Comparison of ENCODE assay signal across 9 cellular contexts in the genomic region with DNA sequence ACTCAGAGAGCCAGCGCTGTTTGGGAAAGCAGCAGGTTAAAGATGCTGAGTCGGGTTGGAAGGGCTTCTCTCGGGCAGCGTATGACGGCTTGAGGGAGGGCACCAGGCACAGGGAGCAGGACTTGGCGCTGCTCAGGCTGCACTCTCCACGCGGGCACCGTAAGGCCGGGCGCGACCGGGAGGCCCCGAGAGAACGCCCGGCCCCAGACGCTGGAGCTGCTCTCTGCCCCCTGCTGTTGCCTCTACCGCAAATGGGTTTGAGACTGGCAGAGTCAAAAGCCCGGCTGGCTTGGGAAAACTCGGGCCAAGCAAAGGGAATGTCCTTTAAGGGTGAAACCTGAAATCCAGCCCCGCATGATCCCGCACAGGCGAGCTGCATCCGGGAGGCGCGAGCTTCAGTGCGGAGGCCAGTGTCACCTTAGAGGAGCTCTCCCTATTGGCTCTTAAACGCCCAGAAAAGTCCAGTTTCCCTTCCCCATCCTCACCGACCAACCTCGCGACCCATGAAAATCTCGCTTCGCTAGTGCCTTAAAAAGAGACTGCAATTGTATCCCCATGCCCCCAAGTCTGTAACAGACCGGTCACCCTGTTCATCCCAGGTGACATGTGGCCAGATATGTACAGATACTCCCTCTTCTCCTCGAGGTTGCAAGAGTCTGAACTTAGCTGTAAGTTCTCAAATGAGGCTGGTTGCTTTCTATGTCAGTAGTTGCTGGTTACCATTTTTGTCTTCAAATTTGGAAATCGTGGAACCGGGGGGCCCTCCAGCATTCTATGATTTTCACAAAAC. TPM values are rescaled to one million over a fixed set of nuclear protein-coding genes. Genes with fewer than 3 reads are reported as not detected.
A peak's percentile ranks its signal among the peaks of the same experiment; 100 is the strongest.
DNase-seq lines count a peak whose midpoint lies in the region; TF ChIP-seq lines count a peak whose summit lies in the region.
"Had no signal": no experiment of that assay in that cellular context is flagged by ENCODE, and none has a peak within 500 bp of the region (broad histone marks: within the 10 kb centered on the region; RNA-seq: fewer than 3 reads in every experiment).

No MANE protein-coding gene starts in this region.

- peaks cover 100% of the 10 kb centered on the region for H3K27me3 Mint-ChIP-seq in nephron progenitor cell (ENCODE audit: low read depth, poor library complexity)
- H3K27me3 Mint-ChIP-seq in T-helper 2 cell treated with Interferon-gamma antibody and Interleukin-4, amounts not matched to agents 5 μg/mL and 100 μg/mL, for 36 hours (ENCODE audit: low read depth) = peaks cover 92% of the 10 kb centered on the region

- peaks cover 0 to 100% (median 59%) of the 10 kb centered on the region in 4 donors for H3K27me3 ChIP-seq in esophagus muscularis mucosa

- peaks cover 9% of the 10 kb centered on the region for H3K9me3 Mint-ChIP-seq in nephron progenitor cell
- H3K9me3 Mint-ChIP-seq in T-helper 2 cell treated with Interferon-gamma antibody and Interleukin-4, amounts not matched to agents 5 μg/mL and 100 μg/mL, for 36 hours = no peaks in the 10 kb centered on the region

- H3K9me3 ChIP-seq in esophagus muscularis mucosa = no peaks in the 10 kb centered on the region

- no peak for TF ChIP-seq EP300 in esophagus muscularis mucosa (IDR thresholded peaks at IDR 0.05)

- no peak overlapping the region for H3K27ac Mint-ChIP-seq in nephron progenitor cell
- H3K27ac Mint-ChIP-seq in T-helper 2 cell treated with Interferon-gamma antibody and Interleukin-4, amounts not matched to agents 5 μg/mL and 100 μg/mL, for 36 hours = no peak overlapping the region

- CTCF ChIA-PET in GM10248 (lab: Yijun Ruan, JAX) = interaction anchor here (1.2 kb wide), 1 partner anchor 10 kb away, joined by 3 read pairs; no protein-coding TSS in a partner anchor

- POLR2A ChIA-PET in GM10248 (lab: Yijun Ruan, JAX) = no interaction called here

- peak overlapping the region; percentile 71 to 83 (median 78) for H3K27ac ChIP-seq in esophagus muscularis mucosa (replicated peaks in 1 of 4)

- no peaks in the 10 kb centered on the region for H3K36me3 Mint-ChIP-seq in nephron progenitor cell (ENCODE audit: low read depth)
- peaks cover 3% of the 10 kb centered on the region for H3K36me3 Mint-ChIP-seq in T-helper 2 cell treated with Interferon-gamma antibody and Interleukin-4, amounts not matched to agents 5 μg/mL and 100 μg/mL, for 36 hours (ENCODE audit: low read depth)

- 35% methylated on average over 22 of the region's 37 CpGs for WGBS in esophagus muscularis mucosa

- no peaks in the 10 kb centered on the region for H3K36me3 ChIP-seq in esophagus muscularis mucosa

- peak overlapping the region; percentile 81 for H3K4me3 Mint-ChIP-seq in nephron progenitor cell
- H3K4me3 Mint-ChIP-seq in T-helper 2 cell treated with Interferon-gamma antibody and Interleukin-4, amounts not matched to agents 5 μg/mL and 100 μg/mL, for 36 hours = no peak overlapping the region

- peaks cover 10 to 62% (median 48%) of the 10 kb centered on the region in 4 donors for H3K4me1 ChIP-seq in esophagus muscularis mucosa

- H3K4me1 Mint-ChIP-seq in nephron progenitor cell = peaks cover 62% of the 10 kb centered on the region
- peaks cover 12% of the 10 kb centered on the region for H3K4me1 Mint-ChIP-seq in T-helper 2 cell treated with Interferon-gamma antibody and Interleukin-4, amounts not matched to agents 5 μg/mL and 100 μg/mL, for 36 hours (ENCODE audit: low read depth)

- no peak for TF ChIP-seq POLR2A in esophagus muscularis mucosa (IDR thresholded peaks at IDR 0.05; ENCODE audit: low read depth)

- DNase-seq in DMS53 treated with DMSO at 0.1 percent for 48 hours (lab: John Stamatoyannopoulos, UW; ENCODE audit: unreplicated experiment) (peak; percentile 26), NCI-H510A treated with DMSO at 0.1 percent for 48 hours (lab: John Stamatoyannopoulos, UW) (peak; percentile 12), esophagus muscularis mucosa (ENCODE audit: extremely low spot score) (no peak), nephron progenitor cell (peak; percentile 46), GM10248 (ENCODE audit: extremely low spot score) (no peak), SKM-1 (lab: John Stamatoyannopoulos, UW; ENCODE audit: unreplicated experiment) (no peak)
- DNase-seq in stimulated activated CD4-positive, alpha-beta T cell treated with anti-CD3 and anti-CD28 coated beads, Interleukin-4, amount 100 ng/mL, for 1 hour = no peak
- no peak for DNase-seq in T-helper 2 cell treated with Interferon-gamma antibody and Interleukin-4, amounts not matched to agents 5 μg/mL and 100 μg/mL, for 36 hours (ENCODE audit: low spot score)

- TF ChIP-seq CTCF in esophagus muscularis mucosa (IDR thresholded peaks at IDR 0.05) (no peak), nephron progenitor cell (IDR thresholded peaks at IDR 0.05) (no peak), GM10248 (IDR thresholded peaks at IDR 0.05; ENCODE audit: control extremely low read depth, extremely low read depth, low read depth, missing control alignments) (no peak)

- H3K4me3 ChIP-seq in esophagus muscularis mucosa = peak overlapping the region; percentile 52 to 73 (median 58)

- intact Hi-C loops in esophagus muscularis mucosa (cut with DNase I) = loop anchor here (10.0 kb wide), 1 partner anchor 730 kb away; no protein-coding TSS in a partner anchor

RNA-seq across cellular contexts. Expression of gene PRRX1, which starts 1.1 kb away (rescaled TPM):
- total RNA-seq in esophagus muscularis mucosa = 10 to 100 TPM; 11.6 to 31.2 (median 28.4) TPM
- total RNA-seq: HT1080 had no signal

Comparison
In these comparisons a context has a peak if more than half of its experiments do, and no peak if none do; other contexts are left out.
1. DNase-seq: peak in DMS53 treated with DMSO at 0.1 percent for 48 hours (single experiment), NCI-H510A treated with DMSO at 0.1 percent for 48 hours (single experiment) and nephron progenitor cell (single experiment); none in esophagus muscularis mucosa (single experiment), GM10248 (single experiment), stimulated activated CD4-positive, alpha-beta T cell treated with anti-CD3 and anti-CD28 coated beads, Interleukin-4, amount 100 ng/mL, for 1 hour (single experiment), SKM-1 (single experiment) and T-helper 2 cell treated with Interferon-gamma antibody and Interleukin-4, amounts not matched to agents 5 μg/mL and 100 μg/mL, for 36 hours (single experiment).